ENCODE assay signal across 24 cellular contexts in genomic region chr6:146460941-146461340, GRCh38.
"Had no signal": no experiment of that assay in that cellular context is flagged by ENCODE, and none has a peak within 500 bp of the region (broad histone marks: within the 10 kb centered on the region; RNA-seq: fewer than 3 reads in every experiment).

No MANE protein-coding gene starts in this region.

- H3K4me3 ChIP-seq: stomach, suprapubic skin, testis, thoracic aorta, thyroid gland, tibial artery, tibial nerve, transverse colon, upper lobe of left lung, upper lobe of right lung, uterus, vagina had no signal

- H3K36me3 ChIP-seq: stomach, suprapubic skin, thoracic aorta, thyroid gland, tibial artery, tibial nerve, transverse colon, upper lobe of left lung, upper lobe of right lung, uterus, vagina had no signal

- H3K9me3 ChIP-seq: testis, thyroid gland, upper lobe of right lung, uterus, vagina had no signal

- H3K27ac ChIP-seq: stomach, suprapubic skin, testis, thoracic aorta, thyroid gland, tibial artery, tibial nerve, transverse colon, upper lobe of left lung, upper lobe of right lung, uterus, vagina had no signal

- H3K4me1 ChIP-seq: stomach, suprapubic skin, testis, thyroid gland, tibial artery, tibial nerve, transverse colon, upper lobe of left lung, upper lobe of right lung, uterus, vagina had no signal

- DNase-seq: stimulated activated CD4-positive, alpha-beta T cell treated with anti-CD3 and anti-CD28 coated beads, Interleukin-2, amount 100 ng/mL, for 48 hours; stimulated activated CD4-positive, alpha-beta T cell treated with anti-CD3 and anti-CD28 coated beads, Interleukin-4, amount 100 ng/mL, for 1 hour; stimulated activated CD4-positive, alpha-beta T cell treated with anti-CD3 and anti-CD28 coated beads, Interleukin-4, amount 100 ng/mL, for 24 hours; stimulated activated CD4-positive, alpha-beta T cell treated with anti-CD3 and anti-CD28 coated beads, Interleukin-4, amount 100 ng/mL, for 4 hours; stimulated activated CD8-positive, alpha-beta memory T cell treated with anti-CD3 and anti-CD28 coated beads, Interleukin-4, amount 100 ng/mL, for 48 hours; stimulated activated naive B cell treated with anti-CD40 and anti-IgM and Interleukin-4, amounts not matched to agents 10 μg/mL and 1 μg/mL and 100 μg/mL, for 72 hours; stimulated activated naive CD4-positive, alpha-beta T cell; stimulated activated naive CD4-positive, alpha-beta T cell treated with Interleukin-2 at 50 U/mL for 16 hours; stimulated activated naive CD8-positive, alpha-beta T cell treated with anti-CD3 and anti-CD28 coated beads, Interleukin-15, amount 100 ng/mL, for 72 hours; stimulated activated naive CD8-positive, alpha-beta T cell treated with anti-CD3 and anti-CD28 coated beads, Interleukin-15, Interleukin-2, amounts not matched to agents 100 U/mL and 50 U/mL, for 24 hours; stomach; substantia nigra; testis; thyroid gland; tibial artery; transverse colon; trophoblast cell; upper lobe of left lung; upper lobe of right lung; uterus had no signal
